Comparison of ENCODE assay signal across 8 cellular contexts in genomic region chr20:10434832-10435812, GRCh38. TPM values are rescaled to one million over a fixed set of nuclear protein-coding genes. Genes with fewer than 3 reads are reported as not detected.
DNase-seq lines count a peak whose midpoint lies in the region; ATAC-seq and TF ChIP-seq lines count a peak whose summit lies in the region.

Gene SLX4IP, plus strand, starts transcription at chr20:10435305. Its CDS starts 22,900 bp downstream, at chr20:10458205.

- DNase-seq in NCI-H526 treated with DMSO at 0.1 percent for 48 hours (lab: John Stamatoyannopoulos, UW) = peak; percentile 98
- DNase-seq in activated CD4-positive, alpha-beta T cell treated with anti-CD3 and anti-CD28 coated beads, Interleukin-2, amount 10 ng/mL, durations not matched to agents 7 days and 5 days = peak; percentile 88
- peak; percentile 91 for DNase-seq in coronary artery (ENCODE audit: low spot score)
- DNase-seq in left colon = peak; percentile 89 to 96
- DNase-seq in stimulated activated CD4-positive, alpha-beta T cell treated with anti-CD3 and anti-CD28 coated beads, Interleukin-1b, Interleukin-23, amount 100 ng/mL, for 48 hours = peak; percentile 86

- peaks cover 0 to 22% (median 4%) of the 10 kb centered on the region in 11 experiments; a peak in 6 of 22 replicates for H3K36me3 ChIP-seq in BLaER1 treated with 17β-estradiol and CSF1 and Interleukin-3, amounts not matched to agents 10 nM and 100 nM

- peaks cover 0 to 21% (median 3%) of the 10 kb centered on the region in 11 experiments; a peak in 8 of 22 replicates for H4K20me1 ChIP-seq in BLaER1 treated with 17β-estradiol and CSF1 and Interleukin-3, amounts not matched to agents 10 nM and 100 nM

- CTCF ChIA-PET in activated CD4-positive, alpha-beta T cell treated with anti-CD3 and anti-CD28 coated beads, Interleukin-2, amount 10 ng/mL, durations not matched to agents 7 days and 5 days (lab: Charles Lee) = interaction anchor here (0.6 to 1.9 kb wide), 8 partner anchors 14 to 118 kb away, joined by 3 to 9 read pairs (median 4); no protein-coding TSS in a partner anchor

- H3K4me1 ChIP-seq in BLaER1 treated with 17β-estradiol and CSF1 and Interleukin-3, amounts not matched to agents 10 nM and 100 nM = peaks cover 33 to 56% (median 40%) of the 10 kb centered on the region in 10 experiments

- H3K4me3 ChIP-seq in BLaER1 treated with 17β-estradiol and CSF1 and Interleukin-3, amounts not matched to agents 10 nM and 100 nM = peak within 1 kb of the TSS; percentile 74 to 97 (median 86)
- peak within 1 kb of the TSS; percentile 95 for H3K4me3 ChIP-seq in coronary artery

- POLR2A ChIA-PET in activated CD4-positive, alpha-beta T cell treated with anti-CD3 and anti-CD28 coated beads, Interleukin-2, amount 10 ng/mL, durations not matched to agents 7 days and 5 days (lab: Charles Lee) = interaction anchor here (0.6 to 1.2 kb wide), 3 partner anchors 14 to 78 kb away, joined by 3 to 5 read pairs (median 4); no protein-coding TSS in a partner anchor

- intact Hi-C loops in left colon (cut with DNase I, micrococcal nuclease) = no loop called here

- peak within 1 kb of the TSS; percentile 82 to 97 (median 94) for H3K27ac ChIP-seq in BLaER1 treated with 17β-estradiol and CSF1 and Interleukin-3, amounts not matched to agents 10 nM and 100 nM
- peak within 1 kb of the TSS; percentile 78 to 90 for H3K27ac ChIP-seq in coronary artery

- TF ChIP-seq CTCF in coronary artery (IDR thresholded peaks at IDR 0.05) = no peak

- H3K9me3 Mint-ChIP-seq in activated CD4-positive, alpha-beta T cell treated with anti-CD3 and anti-CD28 coated beads, Interleukin-2, amount 10 ng/mL, durations not matched to agents 7 days and 5 days = no peaks in the 10 kb centered on the region

- peaks cover 15% of the 10 kb centered on the region for H3K36me3 Mint-ChIP-seq in activated CD4-positive, alpha-beta T cell treated with anti-CD3 and anti-CD28 coated beads, Interleukin-2, amount 10 ng/mL, durations not matched to agents 7 days and 5 days (ENCODE audit: low read depth)

- H3K4me2 ChIP-seq in BLaER1 treated with 17β-estradiol and CSF1 and Interleukin-3, amounts not matched to agents 10 nM and 100 nM = peak within 1 kb of the TSS; percentile 71 to 97 (median 91)

- H3K4me3 Mint-ChIP-seq in activated CD4-positive, alpha-beta T cell treated with anti-CD3 and anti-CD28 coated beads, Interleukin-2, amount 10 ng/mL, durations not matched to agents 7 days and 5 days = peak within 1 kb of the TSS; percentile 92

- H3K9me3 ChIP-seq in BLaER1 treated with 17β-estradiol and CSF1 and Interleukin-3, amounts not matched to agents 10 nM and 100 nM (replicated peaks in 1 of 11) = no peaks in the 10 kb centered on the region

- H3K9ac ChIP-seq in BLaER1 treated with 17β-estradiol and CSF1 and Interleukin-3, amounts not matched to agents 10 nM and 100 nM = peak within 1 kb of the TSS; percentile 88 to 95 (median 93)

- peaks cover 61% of the 10 kb centered on the region for H3K4me1 Mint-ChIP-seq in activated CD4-positive, alpha-beta T cell treated with anti-CD3 and anti-CD28 coated beads, Interleukin-2, amount 10 ng/mL, durations not matched to agents 7 days and 5 days

- no peaks in the 10 kb centered on the region for H3K27me3 Mint-ChIP-seq in activated CD4-positive, alpha-beta T cell treated with anti-CD3 and anti-CD28 coated beads, Interleukin-2, amount 10 ng/mL, durations not matched to agents 7 days and 5 days

- ATAC-seq in GM19351 (IDR thresholded peaks at IDR 0.05; ENCODE audit: unreplicated experiment) (peak; percentile 67), HG03520 (IDR thresholded peaks at IDR 0.05; ENCODE audit: unreplicated experiment) (peak; percentile 60), left colon (peak; percentile 72)

- H3K27ac Mint-ChIP-seq in activated CD4-positive, alpha-beta T cell treated with anti-CD3 and anti-CD28 coated beads, Interleukin-2, amount 10 ng/mL, durations not matched to agents 7 days and 5 days = peak within 1 kb of the TSS; percentile 98

- no peaks in the 10 kb centered on the region for H3K27me3 ChIP-seq in BLaER1 treated with 17β-estradiol and CSF1 and Interleukin-3, amounts not matched to agents 10 nM and 100 nM

RNA-seq across cellular contexts. Expression of gene SLX4IP, which starts in this region (rescaled TPM):
- 1 to 10 TPM; 9.2 to 9.5 TPM for total RNA-seq in activated CD4-positive, alpha-beta T cell treated with anti-CD3 and anti-CD28 coated beads, Interleukin-2, amount 10 ng/mL, durations not matched to agents 7 days and 5 days
- total RNA-seq in left colon = 1 to 10 TPM; 6.4 to 7.7 TPM

Comparison
In these comparisons a context has a peak if more than half of its experiments do, and no peak if none do; other contexts are left out.
1. Peak in every context shown above with its lines: DNase-seq, ATAC-seq, H3K4me3 ChIP-seq and H3K27ac ChIP-seq.